ENCODE assay signal across 18 cellular contexts in genomic region chr16:57783116-57783515, GRCh38.
"Had no signal": no experiment of that assay in that cellular context is flagged by ENCODE, and none has a peak within 500 bp of the region (broad histone marks: within the 10 kb centered on the region; RNA-seq: fewer than 3 reads in every experiment).

No MANE protein-coding gene starts in this region.

- DNase-seq: activated CD4-positive, alpha-beta memory T cell treated with anti-CD3 and anti-CD28 coated beads for 36 hours; activated CD4-positive, alpha-beta T cell treated with anti-CD3 and anti-CD28 coated beads for 36 hours; activated CD8-positive, alpha-beta memory T cell treated with anti-CD3 and anti-CD28 coated beads, Interleukin-2, amount 10 ng/mL, durations not matched to agents 7 days and 5 days; activated naive CD4-positive, alpha-beta T cell treated with anti-CD3 and anti-CD28 coated beads, Interleukin-2, amount 50 U/mL, for 16 hours; activated T-cell treated with anti-CD3 and anti-CD28 coated beads, Interleukin-2, amount 50 U/mL, for 1 hour; foreskin fibroblast; glutamatergic neuron; kidney glomerular epithelial cell; left ventricle myocardium superior; mesendoderm; stimulated activated CD4-positive, alpha-beta T cell treated with anti-CD3 and anti-CD28 coated beads, Interleukin-1b, Interleukin-23, amount 100 ng/mL, for 48 hours; uterus had no signal

- H3K4me1 Mint-ChIP-seq: activated CD4-positive, alpha-beta T cell treated with anti-CD3 and anti-CD28 coated beads for 36 hours; activated CD8-positive, alpha-beta memory T cell treated with anti-CD3 and anti-CD28 coated beads, Interleukin-2, amount 10 ng/mL, durations not matched to agents 7 days and 5 days; stimulated activated memory B cell treated with anti-CD40 and anti-IgM and Interleukin-4, amounts not matched to agents 10 μg/mL and 1 μg/mL and 100 μg/mL, for 72 hours had no signal

- H3K4me1 ChIP-seq: tibial artery had no signal

- FAIRE-seq: colon had no signal

- H3K27ac ChIP-seq: tibial artery, uterus had no signal

- H3K36me3 ChIP-seq: uterus had no signal

- H3K9me3 ChIP-seq: tibial artery, uterus had no signal

- ATAC-seq: activated CD4-positive, alpha-beta T cell treated with anti-CD3 and anti-CD28 coated beads for 36 hours; activated CD8-positive, alpha-beta memory T cell treated with anti-CD3 and anti-CD28 coated beads, Interleukin-2, amount 10 ng/mL, durations not matched to agents 7 days and 5 days; left ventricle myocardium superior; natural killer cell treated with Interleukin-12 subunit alpha and Interleukin-12 subunit beta and Interleukin-15 and Interleukin-18, amount 100 ng/mL, for 72 hours; stimulated activated memory B cell treated with anti-CD40 and anti-IgM and Interleukin-4, amounts not matched to agents 10 μg/mL and 1 μg/mL and 100 μg/mL, for 72 hours had no signal

- H3K27me3 ChIP-seq: tibial artery, uterus had no signal

- H3K27ac Mint-ChIP-seq: activated CD4-positive, alpha-beta memory T cell treated with anti-CD3 and anti-CD28 coated beads for 36 hours; activated CD4-positive, alpha-beta T cell treated with anti-CD3 and anti-CD28 coated beads for 36 hours; activated CD8-positive, alpha-beta memory T cell treated with anti-CD3 and anti-CD28 coated beads, Interleukin-2, amount 10 ng/mL, durations not matched to agents 7 days and 5 days; activated T-helper 2 cell treated with anti-CD3 and anti-CD28 coated beads, Interferon-gamma antibody, Interleukin-2, Interleukin-4, amounts not matched to agents 10 μg/mL and 5 μg/mL and 100 μg/mL, durations not matched to agents 14 hours and 24 hours and 36 hours; natural killer cell treated with Interleukin-12 subunit alpha and Interleukin-12 subunit beta and Interleukin-15 and Interleukin-18, amount 100 ng/mL, for 72 hours; stimulated activated memory B cell treated with anti-CD40 and anti-IgM and Interleukin-4, amounts not matched to agents 10 μg/mL and 1 μg/mL and 100 μg/mL, for 72 hours; T-helper 1 cell treated with Interleukin-12 subunit alpha and Interleukin-12 subunit beta and Interleukin-4 antibody, amounts not matched to agents 30 μg/mL and 1 μg/mL, for 36 hours had no signal

- H3K4me3 ChIP-seq: tibial artery, uterus had no signal

- H3K9me3 Mint-ChIP-seq: activated CD4-positive, alpha-beta memory T cell treated with anti-CD3 and anti-CD28 coated beads for 36 hours; activated T-helper 2 cell treated with anti-CD3 and anti-CD28 coated beads, Interferon-gamma antibody, Interleukin-2, Interleukin-4, amounts not matched to agents 10 μg/mL and 5 μg/mL and 100 μg/mL, durations not matched to agents 14 hours and 24 hours and 36 hours; natural killer cell treated with Interleukin-12 subunit alpha and Interleukin-12 subunit beta and Interleukin-15 and Interleukin-18, amount 100 ng/mL, for 72 hours; stimulated activated memory B cell treated with anti-CD40 and anti-IgM and Interleukin-4, amounts not matched to agents 10 μg/mL and 1 μg/mL and 100 μg/mL, for 72 hours; T-helper 1 cell treated with Interleukin-12 subunit alpha and Interleukin-12 subunit beta and Interleukin-4 antibody, amounts not matched to agents 30 μg/mL and 1 μg/mL, for 36 hours had no signal

- H3K36me3 Mint-ChIP-seq: activated CD4-positive, alpha-beta memory T cell treated with anti-CD3 and anti-CD28 coated beads for 36 hours; activated CD8-positive, alpha-beta memory T cell treated with anti-CD3 and anti-CD28 coated beads, Interleukin-2, amount 10 ng/mL, durations not matched to agents 7 days and 5 days; natural killer cell treated with Interleukin-12 subunit alpha and Interleukin-12 subunit beta and Interleukin-15 and Interleukin-18, amount 100 ng/mL, for 72 hours; stimulated activated memory B cell treated with anti-CD40 and anti-IgM and Interleukin-4, amounts not matched to agents 10 μg/mL and 1 μg/mL and 100 μg/mL, for 72 hours had no signal

- H3K27me3 Mint-ChIP-seq: activated CD4-positive, alpha-beta memory T cell treated with anti-CD3 and anti-CD28 coated beads for 36 hours; activated CD4-positive, alpha-beta T cell treated with anti-CD3 and anti-CD28 coated beads for 36 hours; activated CD8-positive, alpha-beta memory T cell treated with anti-CD3 and anti-CD28 coated beads, Interleukin-2, amount 10 ng/mL, durations not matched to agents 7 days and 5 days; natural killer cell treated with Interleukin-12 subunit alpha and Interleukin-12 subunit beta and Interleukin-15 and Interleukin-18, amount 100 ng/mL, for 72 hours had no signal

- H3K4me3 Mint-ChIP-seq: activated CD4-positive, alpha-beta memory T cell treated with anti-CD3 and anti-CD28 coated beads for 36 hours; activated CD4-positive, alpha-beta T cell treated with anti-CD3 and anti-CD28 coated beads for 36 hours; activated CD8-positive, alpha-beta memory T cell treated with anti-CD3 and anti-CD28 coated beads, Interleukin-2, amount 10 ng/mL, durations not matched to agents 7 days and 5 days; natural killer cell treated with Interleukin-12 subunit alpha and Interleukin-12 subunit beta and Interleukin-15 and Interleukin-18, amount 100 ng/mL, for 72 hours; stimulated activated memory B cell treated with anti-CD40 and anti-IgM and Interleukin-4, amounts not matched to agents 10 μg/mL and 1 μg/mL and 100 μg/mL, for 72 hours; T-helper 1 cell treated with Interleukin-12 subunit alpha and Interleukin-12 subunit beta and Interleukin-4 antibody, amounts not matched to agents 30 μg/mL and 1 μg/mL, for 36 hours had no signal
